ENCODE assay signal across 9 cellular contexts in the genomic region with DNA sequence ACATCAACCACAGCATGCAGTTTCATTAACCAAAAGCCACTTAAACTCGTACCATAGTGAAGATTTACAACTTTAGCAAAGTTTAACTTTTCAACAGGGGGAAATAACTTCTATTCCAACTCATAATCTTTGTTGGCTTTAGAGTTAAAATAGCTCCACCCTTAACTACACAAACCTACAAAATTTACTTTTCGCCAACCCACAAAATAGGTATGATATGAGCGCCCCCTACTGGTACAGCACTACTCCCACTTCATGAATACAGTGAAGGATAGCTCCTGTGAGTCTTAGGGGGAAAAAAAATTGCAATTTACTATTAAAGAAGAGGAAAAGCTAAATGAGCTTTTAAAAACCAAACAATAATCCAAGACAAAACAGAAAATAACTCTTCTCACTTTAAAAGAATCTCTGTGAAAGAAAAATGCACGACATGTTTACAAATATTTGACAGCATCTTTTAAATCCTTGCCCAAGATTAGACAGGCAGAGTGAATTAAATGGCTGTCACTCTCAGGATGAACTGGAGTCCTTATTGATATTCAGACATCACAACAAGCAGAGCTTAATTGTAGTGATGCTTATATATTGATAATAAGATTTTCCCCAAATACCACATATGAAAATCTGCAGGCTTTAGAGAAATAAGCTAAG.
A peak's percentile ranks its signal among the peaks of the same experiment; 100 is the strongest.
DNase-seq lines count a peak whose midpoint lies in the region; ATAC-seq and TF ChIP-seq lines count a peak whose summit lies in the region.
"Had no signal": no experiment of that assay in that cellular context is flagged by ENCODE, and none has a peak within 500 bp of the region (broad histone marks: within the 10 kb centered on the region; RNA-seq: fewer than 3 reads in every experiment).

No MANE protein-coding gene starts in this region.

- ATAC-seq in HG02759 (IDR thresholded peaks at IDR 0.05; ENCODE audit: unreplicated experiment): peak; percentile 85

- TF ChIP-seq CTCF in WI38 (IDR thresholded peaks at IDR 0.05; ENCODE audit: low read depth, low read length): peak; percentile 66; the same call in 1 of the 2 replicates

- no peak overlapping the region for H3K27ac ChIP-seq in caudate nucleus (ENCODE audit: low read depth, low read length)
- H3K27ac ChIP-seq: BLaER1 had no signal

- DNase-seq in NCI-H1417 (lab: John Stamatoyannopoulos, UW) (peak; percentile 48 to 78 (median 66)), NCI-H1417 treated with DMSO at 0.1 percent for 48 hours (lab: John Stamatoyannopoulos, UW) (no peak), NCI-H2107 (lab: John Stamatoyannopoulos, UW) (peak; percentile 42), caudate nucleus (lab: John Stamatoyannopoulos, UW) (peak in 39 of 61 donors; percentile 0 to 80 (median 22)), kidney tubule cell (ENCODE audit: low spot score) (peak; percentile 71)
- DNase-seq in stimulated activated CD4-positive, alpha-beta T cell treated with anti-CD3 and anti-CD28 coated beads, Interleukin-2, amount 100 ng/mL, for 48 hours: peak; percentile 71 to 72

- no peak overlapping the region for H3K4me3 ChIP-seq in WI38 (ENCODE audit: low read depth, low read length)
- H3K4me3 ChIP-seq: BLaER1 had no signal
